Comparison of ENCODE assay signal across 21 cellular contexts in the genomic region with DNA sequence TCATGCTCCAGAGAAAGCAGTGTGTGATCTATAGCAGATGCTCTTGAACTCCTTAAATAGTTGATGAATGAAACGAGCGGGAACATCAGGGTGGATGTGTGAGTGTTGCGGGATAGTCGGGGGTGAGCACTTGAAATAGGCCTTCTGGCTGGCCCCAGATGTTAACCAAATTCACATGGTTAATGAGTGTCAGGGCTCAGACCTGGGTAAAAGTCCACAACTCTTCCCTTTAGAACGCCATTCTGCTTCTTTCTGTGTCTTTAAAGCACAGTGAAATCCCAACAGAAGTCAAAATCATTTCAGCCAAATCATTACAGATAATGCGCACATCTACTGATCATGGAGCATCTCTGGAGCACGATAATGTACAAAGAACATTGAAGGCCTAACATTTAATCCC.
DNase-seq lines count a peak whose midpoint lies in the region; ATAC-seq, FAIRE-seq and TF ChIP-seq lines count a peak whose summit lies in the region.
"Had no signal": no experiment of that assay in that cellular context is flagged by ENCODE, and none has a peak within 500 bp of the region (broad histone marks: within the 10 kb centered on the region; RNA-seq: fewer than 3 reads in every experiment).

No MANE protein-coding gene starts in this region.

- TF ChIP-seq RAD21 in H1 (IDR thresholded peaks at IDR 0.05 in 1 of 2, conservative IDR thresholded peaks at IDR 0.05 in 1 of 2; ENCODE audit: low read depth in 2 of 2, low read length in 2 of 2), result no peak

- no peaks in the 10 kb centered on the region for H3K27me3 Mint-ChIP-seq in WTC11 (ENCODE audit: low read depth)

- no peak overlapping the region for H3K56ac ChIP-seq in H1 (replicated peaks; ENCODE audit: insufficient read length, low read depth, low read length)

- H3K9me3 ChIP-seq in H1 (ENCODE audit: insufficient read depth in 2 of 2, low read depth in 1 of 2, low read length in 1 of 2) (no peaks in the 10 kb centered on the region), keratinocyte (ENCODE audit: control insufficient read depth, low read depth, low read length) (no peaks in the 10 kb centered on the region), right lobe of liver (no peaks in the 10 kb centered on the region)
- H3K9me3 ChIP-seq: HAP-1 had no signal

- H3K9ac ChIP-seq in H1 (replicated peaks in 1 of 4; ENCODE audit: extremely low read depth in 1 of 4, low read depth in 3 of 4, low read length in 3 of 4), result no peak overlapping the region
- H3K9ac ChIP-seq in keratinocyte (ENCODE audit: control insufficient read depth, extremely low read depth, insufficient read depth, low read length), result no peak overlapping the region

- H3K27ac ChIP-seq in H1 (ENCODE audit: low read depth, low read length) (no peak overlapping the region), keratinocyte (ENCODE audit: control insufficient read depth, insufficient read depth, low read length) (no peak overlapping the region), right lobe of liver (no peak overlapping the region)

- no peak overlapping the region for H3K23ac ChIP-seq in H1 (ENCODE audit: insufficient read length)

- H2BK20ac ChIP-seq in H1 (ENCODE audit: low read length), result no peak overlapping the region

- H3K4me3 ChIP-seq in H1 (ENCODE audit: extremely low read depth in 1 of 4, insufficient read depth in 2 of 4, low read depth in 3 of 4, low read length in 4 of 4), result no peak overlapping the region
- no peak overlapping the region for H3K4me3 ChIP-seq in keratinocyte (ENCODE audit: control insufficient read depth in 2 of 3, extremely low read depth in 1 of 3, insufficient read depth in 2 of 3, low read depth in 1 of 3, low read length in 3 of 3)
- no peak overlapping the region for H3K4me3 ChIP-seq in right lobe of liver
- H3K4me3 ChIP-seq: GM23338, HAP-1 had no signal

- H3K36me3 ChIP-seq in H1 (ENCODE audit: control insufficient read depth in 2 of 4, insufficient read depth in 4 of 4, low read length in 3 of 4) (no peaks in the 10 kb centered on the region), keratinocyte (ENCODE audit: control insufficient read depth in 2 of 2, extremely low read depth in 1 of 2, insufficient read depth in 2 of 2, low read length in 2 of 2) (no peaks in the 10 kb centered on the region), right lobe of liver (no peaks in the 10 kb centered on the region)
- H3K36me3 ChIP-seq: HAP-1 had no signal

- H3K23me2 ChIP-seq in H1 (ENCODE audit: low read depth, low read length), result no peaks in the 10 kb centered on the region

- no peak overlapping the region for H2AK5ac ChIP-seq in H1 (ENCODE audit: low read depth, low read length)

- no peak overlapping the region for H3K4me3 Mint-ChIP-seq in WTC11
- H3K4me3 Mint-ChIP-seq: CD4-positive, alpha-beta memory T cell; GM23338; HFFc6 had no signal

- H4K20me1 ChIP-seq in H1 (replicated peaks in 1 of 2; ENCODE audit: control insufficient read depth in 1 of 2, insufficient read depth in 2 of 2, low read length in 2 of 2), result no peaks in the 10 kb centered on the region
- H4K20me1 ChIP-seq in keratinocyte (ENCODE audit: control insufficient read depth, extremely low read depth, insufficient read depth, low read length), result no peaks in the 10 kb centered on the region

- no peak overlapping the region for H2BK5ac ChIP-seq in H1 (ENCODE audit: low read depth, low read length)

- peaks cover 7% of the 10 kb centered on the region; the same call in 1 of the 2 replicates for H3K9me3 Mint-ChIP-seq in WTC11
- H3K9me3 Mint-ChIP-seq: GM23338, HFFc6 had no signal

- H3K4me1 ChIP-seq in H1 (replicated peaks in 1 of 4; ENCODE audit: control insufficient read depth in 3 of 4, insufficient read depth in 4 of 4, low read length in 3 of 4), result no peaks in the 10 kb centered on the region
- no peaks in the 10 kb centered on the region for H3K4me1 ChIP-seq in keratinocyte (ENCODE audit: control insufficient read depth, extremely low read depth, insufficient read depth, low read length)
- peaks cover 0 to 3% (median 0%) of the 10 kb centered on the region in 4 donors for H3K4me1 ChIP-seq in right lobe of liver
- H3K4me1 ChIP-seq: HAP-1 had no signal

- H2AFZ ChIP-seq in H1 (ENCODE audit: low read length) (no peak overlapping the region), keratinocyte (ENCODE audit: control insufficient read depth, low read length) (no peak overlapping the region)
- H2AFZ ChIP-seq: GM23338 had no signal

- no peak overlapping the region for H4K5ac ChIP-seq in H1 (ENCODE audit: insufficient read length, low read depth, low read length)

- H2BK15ac ChIP-seq in H1 (ENCODE audit: low read length), result no peak overlapping the region

- H3K18ac ChIP-seq in H1 (ENCODE audit: extremely low read depth, low read length), result no peak overlapping the region

- H2BK120ac ChIP-seq in H1 (replicated peaks; ENCODE audit: low read depth, low read length), result no peak overlapping the region

- ATAC-seq in right lobe of liver, result peak; percentile 38 to 77 (median 62)
- no peak for ATAC-seq in WTC11
- no peak for ATAC-seq in GM19035 (IDR thresholded peaks at IDR 0.05; ENCODE audit: unreplicated experiment)
- ATAC-seq: GM23338 had no signal

- no peak overlapping the region for H4K8ac ChIP-seq in H1 (ENCODE audit: extremely low read depth, insufficient read depth, low read length)

- no peaks in the 10 kb centered on the region for H3K9me1 ChIP-seq in keratinocyte (ENCODE audit: control insufficient read depth, extremely low read depth, insufficient read depth, low read length)

- 83% methylated on average over 7 of the region's 7 CpGs; no CpG with 5 or more reads in 1 of the 2 experiments for WGBS in H1 (ENCODE audit: extremely low coverage in 1 of 2, insufficient coverage in 1 of 2, insufficient read length in 1 of 2, insufficient replicate concordance in 2 of 2, low coverage in 1 of 2, low lambda C conversion rate in 2 of 2, missing lambda C conversion rate in 1 of 2), 2 experiments
- WGBS in right lobe of liver (ENCODE audit: insufficient coverage, low coverage, low lambda C conversion rate, missing lambda C conversion rate), result 39% methylated on average over 6 of the region's 7 CpGs

- dilution Hi-C loops in keratinocyte (cut with MboI; ENCODE audit: extremely low pct_ligation_motif_present, low sequenced_read_pairs), result no loop called here

- no peak for TF ChIP-seq EP300 in H1 (IDR thresholded peaks at IDR 0.05; ENCODE audit: borderline replicate concordance in 1 of 2, low read depth in 2 of 2, low read length in 2 of 2)

- no peak overlapping the region for H3K4ac ChIP-seq in H1 (replicated peaks; ENCODE audit: insufficient read length, low read depth, low read length)

- no peak for TF ChIP-seq POLR2A in H1 (IDR thresholded peaks at IDR 0.05; ENCODE audit: control extremely low read depth in 1 of 2, low read depth in 2 of 2, low read length in 2 of 2)
- TF ChIP-seq POLR2A in right lobe of liver (IDR thresholded peaks at IDR 0.05), result no peak

- intact Hi-C loops in right lobe of liver (cut with DNase I), result no loop called here

- no peak for DNase-seq in H1 (ENCODE audit: low read depth in 1 of 2, low spot score in 2 of 2)
- DNase-seq in keratinocyte (ENCODE audit: low read depth, low spot score), result no peak
- no peak for DNase-seq in right lobe of liver
- peak; percentile 48 for DNase-seq in renal cortical epithelial cell (ENCODE audit: low read depth)
- no peak for DNase-seq in WTC11 (ENCODE audit: low spot score)
- no peak for DNase-seq in epidermal melanocyte (ENCODE audit: insufficient read length, low spot score)
- DNase-seq in globus pallidus (ENCODE audit: low spot score), result no peak
- DNase-seq: C1 segment of cervical spinal cord; Calu3; CD4-positive, alpha-beta memory T cell; COR-L47; DMS53; DMS79 treated with DMSO at 0.1 percent for 48 hours; GF-D8; HFFc6 had no signal

- H3K27ac Mint-ChIP-seq in WTC11, result no peak overlapping the region
- H3K27ac Mint-ChIP-seq: CD4-positive, alpha-beta memory T cell; GM23338; HFFc6 had no signal

- no peak overlapping the region for H2BK12ac ChIP-seq in H1 (ENCODE audit: low read depth, low read length)

- TF ChIP-seq CTCF in H1 (IDR thresholded peaks at IDR 0.05; ENCODE audit: control extremely low read depth in 1 of 3, insufficient read depth in 1 of 3, low read depth in 1 of 3, low read length in 3 of 3) (no peak), keratinocyte (optimal IDR thresholded peaks at IDR 0.05 in 1 of 3, IDR thresholded peaks at IDR 0.05 in 1 of 3, conservative IDR thresholded peaks at IDR 0.05 in 1 of 3; ENCODE audit: extremely low read depth in 1 of 3, insufficient read depth in 2 of 3, low read length in 3 of 3) (no peak), right lobe of liver (IDR thresholded peaks at IDR 0.05) (no peak), WTC11 (IDR thresholded peaks at IDR 0.05) (no peak)

- H3K79me2 ChIP-seq in H1 (ENCODE audit: control insufficient read depth in 1 of 2, insufficient read depth in 2 of 2, low read length in 2 of 2) (no peaks in the 10 kb centered on the region), keratinocyte (ENCODE audit: control insufficient read depth, insufficient read depth, low read length) (no peaks in the 10 kb centered on the region)

- no peaks in the 10 kb centered on the region for H3K27me3 ChIP-seq in H1 (replicated peaks in 1 of 4; ENCODE audit: control insufficient read depth in 3 of 4, extremely low read depth in 1 of 4, insufficient read depth in 3 of 4, low read length in 3 of 4)
- no peaks in the 10 kb centered on the region for H3K27me3 ChIP-seq in keratinocyte (ENCODE audit: control insufficient read depth, extremely low read depth, insufficient read depth, low read length)
- no peaks in the 10 kb centered on the region for H3K27me3 ChIP-seq in right lobe of liver

- H3K4me2 ChIP-seq in H1 (ENCODE audit: insufficient read depth in 1 of 2, low read depth in 2 of 2, low read length in 2 of 2) (no peak overlapping the region), keratinocyte (ENCODE audit: control insufficient read depth, extremely low read depth, insufficient read depth, low read depth, low read length) (no peak overlapping the region)
- H3K4me2 ChIP-seq: GM23338 had no signal

- FAIRE-seq in H1 (lab: Jason Lieb, UNC) (peak; percentile 28), keratinocyte (lab: Jason Lieb, UNC) (peak; percentile 9)
- FAIRE-seq: GM12891, GM19239, H54 had no signal

- no peaks in the 10 kb centered on the region for H3K4me1 Mint-ChIP-seq in WTC11
- H3K4me1 Mint-ChIP-seq: CD4-positive, alpha-beta memory T cell; GM23338 had no signal

- H3K79me1 ChIP-seq in H1 (ENCODE audit: low read depth, low read length), result no peaks in the 10 kb centered on the region

- CTCF ChIA-PET in H1 (lab: Charles Lee; ENCODE audit: partially characterized antibody) (no interaction called here), WTC11 (lab: Charles Lee) (no interaction called here)

- no peak overlapping the region for H3K14ac ChIP-seq in H1 (ENCODE audit: insufficient read length)

- H3K36me3 Mint-ChIP-seq in WTC11, result no peaks in the 10 kb centered on the region
- H3K36me3 Mint-ChIP-seq: CD4-positive, alpha-beta memory T cell had no signal

- POLR2A ChIA-PET in H1 (lab: Charles Lee; ENCODE audit: partially characterized antibody), result no interaction called here
- POLR2A ChIA-PET in WTC11 (lab: Charles Lee), result no interaction called here

- no peak overlapping the region for H4K91ac ChIP-seq in H1 (replicated peaks; ENCODE audit: insufficient read length, low read length)

TF ChIP-seq in H1, 55 proteins besides CTCF, POLR2A, EP300 and RAD21 (continues in another document):
- no peak for TF ChIP-seq SRF (IDR thresholded peaks at IDR 0.05; ENCODE audit: low read depth, low read length)

TF ChIP-seq in WTC11, 78 proteins besides CTCF, POLR2A, EP300 and RAD21 (continues in another document):
- no peak for TF ChIP-seq NFYB (CRISPR knock-in tag; conservative IDR thresholded peaks at IDR 0.05; ENCODE audit: low read depth)

Comparison
In these comparisons a context has a peak if more than half of its experiments do, and no peak if none do; other contexts are left out.
1. ATAC-seq: peak in right lobe of liver (4 of 4); none in WTC11 (single experiment) and GM19035 (single experiment).